Comparison of ENCODE assay signal across 1 cellular context in the genomic region with DNA sequence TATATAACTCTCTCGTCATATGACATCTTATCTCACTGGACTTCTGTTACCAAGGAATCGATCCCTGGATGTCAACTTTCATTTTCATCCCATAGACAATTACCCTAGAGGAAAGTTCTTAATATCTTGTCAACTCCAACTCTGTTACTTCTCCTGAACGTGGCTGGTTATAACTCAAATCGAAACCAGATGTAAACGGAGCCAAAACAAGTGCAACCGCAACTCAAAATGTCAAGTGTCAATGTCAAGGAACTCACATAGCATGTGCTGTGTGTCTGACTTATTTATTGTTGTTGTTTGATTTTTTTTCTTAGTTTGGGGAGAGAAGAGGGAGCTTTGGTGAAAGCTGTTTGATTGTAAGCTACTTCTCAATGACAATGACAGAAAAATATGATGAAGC.
TF ChIP-seq lines count a peak whose summit lies in the region.

No MANE protein-coding gene starts in this region.

TF ChIP-seq in K562, 482 proteins besides CTCF, POLR2A, EP300 and RAD21 (continued from another document):
- TF ChIP-seq, protein P1, sequence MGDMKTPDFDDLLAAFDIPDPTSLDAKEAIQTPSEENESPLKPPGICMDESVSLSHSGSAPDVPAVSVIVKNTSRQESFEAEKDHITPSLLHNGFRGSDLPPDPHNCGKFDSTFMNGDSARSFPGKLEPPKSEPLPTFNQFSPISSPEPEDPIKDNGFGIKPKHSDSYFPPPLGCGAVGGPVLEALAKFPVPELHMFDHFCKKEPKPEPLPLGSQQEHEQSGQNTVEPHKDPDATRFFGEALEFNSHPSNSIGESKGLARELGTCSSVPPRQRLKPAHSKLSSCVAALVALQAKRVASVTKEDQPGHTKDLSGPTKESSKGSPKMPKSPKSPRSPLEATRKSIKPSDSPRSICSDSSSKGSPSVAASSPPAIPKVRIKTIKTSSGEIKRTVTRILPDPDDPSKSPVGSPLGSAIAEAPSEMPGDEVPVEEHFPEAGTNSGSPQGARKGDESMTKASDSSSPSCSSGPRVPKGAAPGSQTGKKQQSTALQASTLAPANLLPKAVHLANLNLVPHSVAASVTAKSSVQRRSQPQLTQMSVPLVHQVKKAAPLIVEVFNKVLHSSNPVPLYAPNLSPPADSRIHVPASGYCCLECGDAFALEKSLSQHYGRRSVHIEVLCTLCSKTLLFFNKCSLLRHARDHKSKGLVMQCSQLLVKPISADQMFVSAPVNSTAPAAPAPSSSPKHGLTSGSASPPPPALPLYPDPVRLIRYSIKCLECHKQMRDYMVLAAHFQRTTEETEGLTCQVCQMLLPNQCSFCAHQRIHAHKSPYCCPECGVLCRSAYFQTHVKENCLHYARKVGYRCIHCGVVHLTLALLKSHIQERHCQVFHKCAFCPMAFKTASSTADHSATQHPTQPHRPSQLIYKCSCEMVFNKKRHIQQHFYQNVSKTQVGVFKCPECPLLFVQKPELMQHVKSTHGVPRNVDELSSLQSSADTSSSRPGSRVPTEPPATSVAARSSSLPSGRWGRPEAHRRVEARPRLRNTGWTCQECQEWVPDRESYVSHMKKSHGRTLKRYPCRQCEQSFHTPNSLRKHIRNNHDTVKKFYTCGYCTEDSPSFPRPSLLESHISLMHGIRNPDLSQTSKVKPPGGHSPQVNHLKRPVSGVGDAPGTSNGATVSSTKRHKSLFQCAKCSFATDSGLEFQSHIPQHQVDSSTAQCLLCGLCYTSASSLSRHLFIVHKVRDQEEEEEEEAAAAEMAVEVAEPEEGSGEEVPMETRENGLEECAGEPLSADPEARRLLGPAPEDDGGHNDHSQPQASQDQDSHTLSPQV (IDR thresholded peaks at IDR 0.05): no peak
- TF ChIP-seq, protein P2, sequence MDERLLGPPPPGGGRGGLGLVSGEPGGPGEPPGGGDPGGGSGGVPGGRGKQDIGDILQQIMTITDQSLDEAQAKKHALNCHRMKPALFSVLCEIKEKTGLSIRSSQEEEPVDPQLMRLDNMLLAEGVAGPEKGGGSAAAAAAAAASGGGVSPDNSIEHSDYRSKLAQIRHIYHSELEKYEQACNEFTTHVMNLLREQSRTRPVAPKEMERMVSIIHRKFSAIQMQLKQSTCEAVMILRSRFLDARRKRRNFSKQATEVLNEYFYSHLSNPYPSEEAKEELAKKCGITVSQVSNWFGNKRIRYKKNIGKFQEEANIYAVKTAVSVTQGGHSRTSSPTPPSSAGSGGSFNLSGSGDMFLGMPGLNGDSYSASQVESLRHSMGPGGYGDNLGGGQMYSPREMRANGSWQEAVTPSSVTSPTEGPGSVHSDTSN (CRISPR knock-in tag; IDR thresholded peaks at IDR 0.05; ENCODE audit: low read depth): no peak
- TF ChIP-seq, protein P2 (tag; conservative IDR thresholded peaks at IDR 0.05; ENCODE audit: low read depth): peak; percentile 41
- TF ChIP-seq, protein P3, sequence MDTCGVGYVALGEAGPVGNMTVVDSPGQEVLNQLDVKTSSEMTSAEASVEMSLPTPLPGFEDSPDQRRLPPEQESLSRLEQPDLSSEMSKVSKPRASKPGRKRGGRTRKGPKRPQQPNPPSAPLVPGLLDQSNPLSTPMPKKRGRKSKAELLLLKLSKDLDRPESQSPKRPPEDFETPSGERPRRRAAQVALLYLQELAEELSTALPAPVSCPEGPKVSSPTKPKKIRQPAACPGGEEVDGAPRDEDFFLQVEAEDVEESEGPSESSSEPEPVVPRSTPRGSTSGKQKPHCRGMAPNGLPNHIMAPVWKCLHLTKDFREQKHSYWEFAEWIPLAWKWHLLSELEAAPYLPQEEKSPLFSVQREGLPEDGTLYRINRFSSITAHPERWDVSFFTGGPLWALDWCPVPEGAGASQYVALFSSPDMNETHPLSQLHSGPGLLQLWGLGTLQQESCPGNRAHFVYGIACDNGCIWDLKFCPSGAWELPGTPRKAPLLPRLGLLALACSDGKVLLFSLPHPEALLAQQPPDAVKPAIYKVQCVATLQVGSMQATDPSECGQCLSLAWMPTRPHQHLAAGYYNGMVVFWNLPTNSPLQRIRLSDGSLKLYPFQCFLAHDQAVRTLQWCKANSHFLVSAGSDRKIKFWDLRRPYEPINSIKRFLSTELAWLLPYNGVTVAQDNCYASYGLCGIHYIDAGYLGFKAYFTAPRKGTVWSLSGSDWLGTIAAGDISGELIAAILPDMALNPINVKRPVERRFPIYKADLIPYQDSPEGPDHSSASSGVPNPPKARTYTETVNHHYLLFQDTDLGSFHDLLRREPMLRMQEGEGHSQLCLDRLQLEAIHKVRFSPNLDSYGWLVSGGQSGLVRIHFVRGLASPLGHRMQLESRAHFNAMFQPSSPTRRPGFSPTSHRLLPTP (IDR thresholded peaks at IDR 0.05; ENCODE audit: borderline replicate concordance, extremely low read depth, insufficient read length): no peak
- TF ChIP-seq FOXK2 (conservative IDR thresholded peaks at IDR 0.05 in 1 of 2, IDR thresholded peaks at IDR 0.05 in 1 of 2; ENCODE audit: low read depth in 2 of 2): 0 out of 4 replicates have a peak, but pooled peaks of 1 of the 2 experiments have one; percentile 37
